Comparison of ENCODE assay signal across 1 cellular context in the genomic region with DNA sequence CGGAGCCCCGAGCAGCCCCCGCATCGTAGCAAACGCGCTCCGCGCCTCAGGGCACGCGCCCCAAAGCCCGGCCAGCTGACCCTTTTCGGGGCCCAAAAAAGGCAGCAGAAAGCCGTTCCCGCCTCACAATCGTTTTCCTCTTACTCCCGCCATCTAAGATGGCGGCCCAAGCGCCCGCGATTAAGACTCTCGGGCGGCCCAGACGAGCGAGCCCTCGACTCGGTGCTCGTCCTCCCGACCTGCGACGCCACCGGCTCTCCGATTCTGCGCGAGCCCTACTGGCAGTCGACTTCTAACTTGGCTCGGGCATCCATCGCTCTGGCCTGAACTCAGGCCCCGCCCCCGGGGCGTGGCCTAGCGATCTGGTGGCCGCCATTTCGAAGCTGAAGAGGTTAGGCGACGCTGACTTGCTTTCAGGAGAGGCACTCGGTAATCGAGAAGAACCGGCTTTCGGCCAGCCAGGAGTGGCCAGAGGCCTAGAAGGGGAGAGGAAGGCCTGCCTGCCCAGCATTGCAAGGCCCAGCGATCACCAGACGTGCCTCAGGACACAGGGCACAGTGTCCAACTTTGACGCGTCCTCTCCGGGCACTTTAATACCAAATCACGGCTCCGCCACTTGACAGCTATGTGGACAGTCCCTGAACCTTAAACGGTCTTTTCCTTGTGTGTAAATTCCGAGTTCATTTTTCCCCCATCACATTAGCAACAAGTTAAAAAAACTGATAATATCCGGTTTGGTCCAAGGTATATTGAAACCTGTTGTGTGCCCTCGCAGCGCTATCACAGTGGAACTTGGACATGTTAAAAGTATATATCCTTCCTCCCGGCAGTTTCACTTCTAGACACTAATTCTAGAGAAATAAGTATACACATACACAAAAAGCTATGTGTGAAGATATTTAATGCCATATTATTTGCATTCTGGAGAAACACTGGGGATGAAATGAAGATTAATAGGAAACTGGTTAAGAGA.
A peak's percentile ranks its signal among the peaks of the same experiment; 100 is the strongest.
TF ChIP-seq lines count a peak whose summit lies in the region.

TSS of gene RAF1 (minus strand) at position 182 of the 973 bp plus-strand sequence. CDS start 45,396 bp downstream, outside the sequence.

TF ChIP-seq in HepG2, 621 proteins besides CTCF, POLR2A, EP300 and RAD21 (continued from another document and continues in another):
- TF ChIP-seq ZNF841 (CRISPR knock-in tag; IDR thresholded peaks at IDR 0.05; ENCODE audit: borderline replicate concordance) (no peak), MAFG (CRISPR knock-in tag; IDR thresholded peaks at IDR 0.05) (no peak), ZNF792 (CRISPR knock-in tag; IDR thresholded peaks at IDR 0.05) (0 out of 2 replicates have a peak, but pooled peaks have one; percentile 31), KDM2A (CRISPR knock-in tag; IDR thresholded peaks at IDR 0.05; ENCODE audit: borderline replicate concordance, low read depth) (peak; percentile 95; the same call in 1 of the 2 replicates), ZNF350 (CRISPR knock-in tag; IDR thresholded peaks at IDR 0.05; ENCODE audit: borderline replicate concordance, low read depth) (peak; percentile 93), CENPX (CRISPR knock-in tag; IDR thresholded peaks at IDR 0.05) (no peak), NRL (CRISPR knock-in tag; IDR thresholded peaks at IDR 0.05; ENCODE audit: borderline replicate concordance) (no peak; the same call in 1 of the 2 replicates), TCF7 (IDR thresholded peaks at IDR 0.05; ENCODE audit: low read depth) (no peak), ZBTB14 (CRISPR knock-in tag; IDR thresholded peaks at IDR 0.05) (no peak), SRSF1 (optimal IDR thresholded peaks at IDR 0.05; ENCODE audit: low read depth, low read length) (peak; percentile 71), ZNF570 (CRISPR knock-in tag; IDR thresholded peaks at IDR 0.05; ENCODE audit: borderline replicate concordance) (no peak), PPARG (CRISPR knock-in tag; conservative IDR thresholded peaks at IDR 0.05) (peak; percentile 52; the same call in 1 of the 2 replicates), ZNF24 (IDR thresholded peaks at IDR 0.05) (no peak), ZBTB7B (CRISPR knock-in tag; IDR thresholded peaks at IDR 0.05) (peak; percentile 39; the same call in 1 of the 2 replicates), ASH2L (IDR thresholded peaks at IDR 0.05; ENCODE audit: insufficient read length, low read depth, low read length) (peak; percentile 97), ETV5 (CRISPR knock-in tag; IDR thresholded peaks at IDR 0.05; ENCODE audit: borderline replicate concordance) (peak; percentile 25; the same call in 1 of the 2 replicates), ZBTB42 (CRISPR knock-in tag; IDR thresholded peaks at IDR 0.05) (0 out of 2 replicates have a peak, but pooled peaks have one; percentile 70), EHMT2 (IDR thresholded peaks at IDR 0.05; ENCODE audit: borderline replicate concordance, low read depth, low read length) (no peak), PRDM4 (CRISPR knock-in tag; IDR thresholded peaks at IDR 0.05; ENCODE audit: borderline replicate concordance) (no peak), MEIS1 (CRISPR knock-in tag; IDR thresholded peaks at IDR 0.05; ENCODE audit: borderline replicate concordance) (peak; percentile 89; the same call in 1 of the 2 replicates), BRF2 (CRISPR knock-in tag; IDR thresholded peaks at IDR 0.05) (0 out of 2 replicates have a peak, but pooled peaks have one; percentile 40), GABPA (IDR thresholded peaks at IDR 0.05; ENCODE audit: low read depth, low read length) (no peak), GABPA (CRISPR knock-in tag; IDR thresholded peaks at IDR 0.05; ENCODE audit: low read depth) (peak; percentile 52; the same call in 1 of the 2 replicates), ZC3H13 (CRISPR knock-in tag; IDR thresholded peaks at IDR 0.05) (no peak), ZNF550 (CRISPR knock-in tag; IDR thresholded peaks at IDR 0.05; ENCODE audit: borderline replicate concordance) (no peak), MIER2 (CRISPR knock-in tag; IDR thresholded peaks at IDR 0.05) (0 out of 2 replicates have a peak, but pooled peaks have one; percentile 20), ZNF564 (CRISPR knock-in tag; IDR thresholded peaks at IDR 0.05) (peak; percentile 47; the same call in 1 of the 2 replicates)
- TF ChIP-seq, protein P1, sequence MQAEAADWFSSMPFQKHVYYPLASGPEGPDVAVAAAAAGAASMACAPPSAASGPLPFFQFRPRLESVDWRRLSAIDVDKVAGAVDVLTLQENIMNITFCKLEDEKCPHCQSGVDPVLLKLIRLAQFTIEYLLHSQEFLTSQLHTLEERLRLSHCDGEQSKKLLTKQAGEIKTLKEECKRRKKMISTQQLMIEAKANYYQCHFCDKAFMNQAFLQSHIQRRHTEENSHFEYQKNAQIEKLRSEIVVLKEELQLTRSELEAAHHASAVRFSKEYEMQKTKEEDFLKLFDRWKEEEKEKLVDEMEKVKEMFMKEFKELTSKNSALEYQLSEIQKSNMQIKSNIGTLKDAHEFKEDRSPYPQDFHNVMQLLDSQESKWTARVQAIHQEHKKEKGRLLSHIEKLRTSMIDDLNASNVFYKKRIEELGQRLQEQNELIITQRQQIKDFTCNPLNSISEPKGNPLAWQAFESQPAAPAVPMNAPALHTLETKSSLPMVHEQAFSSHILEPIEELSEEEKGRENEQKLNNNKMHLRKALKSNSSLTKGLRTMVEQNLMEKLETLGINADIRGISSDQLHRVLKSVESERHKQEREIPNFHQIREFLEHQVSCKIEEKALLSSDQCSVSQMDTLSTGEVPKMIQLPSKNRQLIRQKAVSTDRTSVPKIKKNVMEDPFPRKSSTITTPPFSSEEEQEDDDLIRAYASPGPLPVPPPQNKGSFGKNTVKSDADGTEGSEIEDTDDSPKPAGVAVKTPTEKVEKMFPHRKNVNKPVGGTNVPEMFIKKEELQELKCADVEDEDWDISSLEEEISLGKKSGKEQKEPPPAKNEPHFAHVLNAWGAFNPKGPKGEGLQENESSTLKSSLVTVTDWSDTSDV (CRISPR knock-in tag; IDR thresholded peaks at IDR 0.05), result no peak
- TF ChIP-seq, protein P2, sequence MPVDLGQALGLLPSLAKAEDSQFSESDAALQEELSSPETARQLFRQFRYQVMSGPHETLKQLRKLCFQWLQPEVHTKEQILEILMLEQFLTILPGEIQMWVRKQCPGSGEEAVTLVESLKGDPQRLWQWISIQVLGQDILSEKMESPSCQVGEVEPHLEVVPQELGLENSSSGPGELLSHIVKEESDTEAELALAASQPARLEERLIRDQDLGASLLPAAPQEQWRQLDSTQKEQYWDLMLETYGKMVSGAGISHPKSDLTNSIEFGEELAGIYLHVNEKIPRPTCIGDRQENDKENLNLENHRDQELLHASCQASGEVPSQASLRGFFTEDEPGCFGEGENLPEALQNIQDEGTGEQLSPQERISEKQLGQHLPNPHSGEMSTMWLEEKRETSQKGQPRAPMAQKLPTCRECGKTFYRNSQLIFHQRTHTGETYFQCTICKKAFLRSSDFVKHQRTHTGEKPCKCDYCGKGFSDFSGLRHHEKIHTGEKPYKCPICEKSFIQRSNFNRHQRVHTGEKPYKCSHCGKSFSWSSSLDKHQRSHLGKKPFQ (CRISPR knock-in tag; IDR thresholded peaks at IDR 0.05; ENCODE audit: insufficient replicate concordance), result peak; percentile 18
- TF ChIP-seq, protein P3, sequence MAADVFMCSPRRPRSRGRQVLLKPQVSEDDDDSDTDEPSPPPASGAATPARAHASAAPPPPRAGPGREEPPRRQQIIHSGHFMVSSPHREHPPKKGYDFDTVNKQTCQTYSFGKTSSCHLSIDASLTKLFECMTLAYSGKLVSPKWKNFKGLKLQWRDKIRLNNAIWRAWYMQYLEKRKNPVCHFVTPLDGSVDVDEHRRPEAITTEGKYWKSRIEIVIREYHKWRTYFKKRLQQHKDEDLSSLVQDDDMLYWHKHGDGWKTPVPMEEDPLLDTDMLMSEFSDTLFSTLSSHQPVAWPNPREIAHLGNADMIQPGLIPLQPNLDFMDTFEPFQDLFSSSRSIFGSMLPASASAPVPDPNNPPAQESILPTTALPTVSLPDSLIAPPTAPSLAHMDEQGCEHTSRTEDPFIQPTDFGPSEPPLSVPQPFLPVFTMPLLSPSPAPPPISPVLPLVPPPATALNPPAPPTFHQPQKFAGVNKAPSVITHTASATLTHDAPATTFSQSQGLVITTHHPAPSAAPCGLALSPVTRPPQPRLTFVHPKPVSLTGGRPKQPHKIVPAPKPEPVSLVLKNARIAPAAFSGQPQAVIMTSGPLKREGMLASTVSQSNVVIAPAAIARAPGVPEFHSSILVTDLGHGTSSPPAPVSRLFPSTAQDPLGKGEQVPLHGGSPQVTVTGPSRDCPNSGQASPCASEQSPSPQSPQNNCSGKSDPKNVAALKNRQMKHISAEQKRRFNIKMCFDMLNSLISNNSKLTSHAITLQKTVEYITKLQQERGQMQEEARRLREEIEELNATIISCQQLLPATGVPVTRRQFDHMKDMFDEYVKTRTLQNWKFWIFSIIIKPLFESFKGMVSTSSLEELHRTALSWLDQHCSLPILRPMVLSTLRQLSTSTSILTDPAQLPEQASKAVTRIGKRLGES (CRISPR knock-in tag; IDR thresholded peaks at IDR 0.05; ENCODE audit: borderline replicate concordance), result no peak
- TF ChIP-seq, protein P4, sequence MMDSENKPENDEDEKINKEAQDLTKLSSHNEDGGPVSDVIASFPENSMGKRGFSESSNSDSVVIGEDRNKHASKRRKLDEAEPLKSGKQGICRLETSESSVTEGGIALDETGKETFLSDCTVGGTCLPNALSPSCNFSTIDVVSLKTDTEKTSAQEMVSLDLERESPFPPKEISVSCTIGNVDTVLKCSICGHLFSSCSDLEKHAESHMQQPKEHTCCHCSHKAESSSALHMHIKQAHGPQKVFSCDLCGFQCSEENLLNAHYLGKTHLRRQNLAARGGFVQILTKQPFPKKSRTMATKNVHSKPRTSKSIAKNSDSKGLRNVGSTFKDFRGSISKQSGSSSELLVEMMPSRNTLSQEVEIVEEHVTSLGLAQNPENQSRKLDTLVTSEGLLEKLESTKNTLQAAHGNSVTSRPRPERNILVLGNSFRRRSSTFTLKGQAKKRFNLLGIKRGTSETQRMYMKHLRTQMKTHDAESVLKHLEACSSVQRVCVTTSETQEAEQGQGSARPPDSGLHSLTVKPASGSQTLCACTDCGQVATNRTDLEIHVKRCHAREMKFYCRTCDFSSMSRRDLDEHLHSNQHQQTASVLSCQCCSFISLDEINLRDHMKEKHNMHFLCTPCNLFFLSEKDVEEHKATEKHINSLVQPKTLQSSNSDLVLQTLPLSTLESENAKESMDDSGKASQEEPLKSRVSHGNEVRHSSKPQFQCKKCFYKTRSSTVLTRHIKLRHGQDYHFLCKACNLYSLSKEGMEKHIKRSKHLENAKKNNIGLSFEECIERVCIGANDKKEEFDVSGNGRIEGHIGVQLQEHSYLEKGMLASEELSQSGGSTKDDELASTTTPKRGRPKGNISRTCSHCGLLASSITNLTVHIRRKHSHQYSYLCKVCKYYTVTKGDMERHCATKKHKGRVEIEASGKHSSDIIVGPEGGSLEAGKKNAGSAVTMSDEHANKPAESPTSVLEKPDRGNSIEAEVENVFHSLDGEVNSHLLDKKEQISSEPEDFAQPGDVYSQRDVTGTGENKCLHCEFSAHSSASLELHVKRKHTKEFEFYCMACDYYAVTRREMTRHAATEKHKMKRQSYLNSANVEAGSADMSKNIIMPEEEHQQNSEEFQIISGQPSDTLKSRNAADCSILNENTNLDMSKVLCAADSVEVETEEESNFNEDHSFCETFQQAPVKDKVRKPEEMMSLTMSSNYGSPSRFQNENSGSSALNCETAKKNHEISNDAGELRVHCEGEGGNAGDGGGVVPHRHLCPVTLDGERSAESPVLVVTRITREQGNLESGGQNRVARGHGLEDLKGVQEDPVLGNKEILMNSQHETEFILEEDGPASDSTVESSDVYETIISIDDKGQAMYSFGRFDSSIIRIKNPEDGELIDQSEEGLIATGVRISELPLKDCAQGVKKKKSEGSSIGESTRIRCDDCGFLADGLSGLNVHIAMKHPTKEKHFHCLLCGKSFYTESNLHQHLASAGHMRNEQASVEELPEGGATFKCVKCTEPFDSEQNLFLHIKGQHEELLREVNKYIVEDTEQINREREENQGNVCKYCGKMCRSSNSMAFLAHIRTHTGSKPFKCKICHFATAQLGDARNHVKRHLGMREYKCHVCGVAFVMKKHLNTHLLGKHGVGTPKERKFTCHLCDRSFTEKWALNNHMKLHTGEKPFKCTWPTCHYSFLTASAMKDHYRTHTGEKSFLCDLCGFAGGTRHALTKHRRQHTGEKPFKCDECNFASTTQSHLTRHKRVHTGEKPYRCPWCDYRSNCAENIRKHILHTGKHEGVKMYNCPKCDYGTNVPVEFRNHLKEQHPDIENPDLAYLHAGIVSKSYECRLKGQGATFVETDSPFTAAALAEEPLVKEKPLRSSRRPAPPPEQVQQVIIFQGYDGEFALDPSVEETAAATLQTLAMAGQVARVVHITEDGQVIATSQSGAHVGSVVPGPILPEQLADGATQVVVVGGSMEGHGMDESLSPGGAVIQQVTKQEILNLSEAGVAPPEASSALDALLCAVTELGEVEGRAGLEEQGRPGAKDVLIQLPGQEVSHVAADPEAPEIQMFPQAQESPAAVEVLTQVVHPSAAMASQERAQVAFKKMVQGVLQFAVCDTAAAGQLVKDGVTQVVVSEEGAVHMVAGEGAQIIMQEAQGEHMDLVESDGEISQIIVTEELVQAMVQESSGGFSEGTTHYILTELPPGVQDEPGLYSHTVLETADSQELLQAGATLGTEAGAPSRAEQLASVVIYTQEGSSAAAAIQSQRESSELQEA (CRISPR knock-in tag; IDR thresholded peaks at IDR 0.05; ENCODE audit: not compliant biosample characterization), result peak; percentile 37
